ENCODE assay signal across 1 cellular context in genomic region chr11:77090373-77091111, GRCh38.
TF ChIP-seq lines count a peak whose summit lies in the region.

No MANE protein-coding gene starts in this region.

TF ChIP-seq in GM12878, 131 proteins besides CTCF, POLR2A, EP300 and RAD21:
- no peak for TF ChIP-seq SMAD1 (IDR thresholded peaks at IDR 0.05; ENCODE audit: low read depth, partially characterized antibody)
- TF ChIP-seq ELK1 (IDR thresholded peaks at IDR 0.05; ENCODE audit: low read depth, low read length) = no peak
- no peak for TF ChIP-seq IKZF2 (IDR thresholded peaks at IDR 0.05)
- no peak for TF ChIP-seq RCOR1 (conservative IDR thresholded peaks at IDR 0.05; ENCODE audit: low read depth, low read length)
- no peak for TF ChIP-seq ZNF622 (IDR thresholded peaks at IDR 0.05)
- TF ChIP-seq MEF2B (IDR thresholded peaks at IDR 0.05; ENCODE audit: partially characterized antibody, poor library complexity, severe bottlenecking) = no peak
- TF ChIP-seq RAD51 (IDR thresholded peaks at IDR 0.05) = no peak
- TF ChIP-seq ATF7 (IDR thresholded peaks at IDR 0.05; ENCODE audit: low read depth) = no peak
- no peak for TF ChIP-seq SPI1 (IDR thresholded peaks at IDR 0.05; ENCODE audit: borderline replicate concordance, insufficient read depth, low read depth, low read length)
- no peak for TF ChIP-seq SKIL (IDR thresholded peaks at IDR 0.05; ENCODE audit: low read depth, poor library complexity, severe bottlenecking)
- TF ChIP-seq E2F4 (IDR thresholded peaks at IDR 0.05; ENCODE audit: low read depth, low read length) = no peak
- no peak for TF ChIP-seq MEF2A (IDR thresholded peaks at IDR 0.05; ENCODE audit: insufficient read depth, low read depth, low read length)
- TF ChIP-seq IKZF1 (conservative IDR thresholded peaks at IDR 0.05) = no peak
- TF ChIP-seq YBX1 (IDR thresholded peaks at IDR 0.05) = no peak
